In the genomic region with DNA sequence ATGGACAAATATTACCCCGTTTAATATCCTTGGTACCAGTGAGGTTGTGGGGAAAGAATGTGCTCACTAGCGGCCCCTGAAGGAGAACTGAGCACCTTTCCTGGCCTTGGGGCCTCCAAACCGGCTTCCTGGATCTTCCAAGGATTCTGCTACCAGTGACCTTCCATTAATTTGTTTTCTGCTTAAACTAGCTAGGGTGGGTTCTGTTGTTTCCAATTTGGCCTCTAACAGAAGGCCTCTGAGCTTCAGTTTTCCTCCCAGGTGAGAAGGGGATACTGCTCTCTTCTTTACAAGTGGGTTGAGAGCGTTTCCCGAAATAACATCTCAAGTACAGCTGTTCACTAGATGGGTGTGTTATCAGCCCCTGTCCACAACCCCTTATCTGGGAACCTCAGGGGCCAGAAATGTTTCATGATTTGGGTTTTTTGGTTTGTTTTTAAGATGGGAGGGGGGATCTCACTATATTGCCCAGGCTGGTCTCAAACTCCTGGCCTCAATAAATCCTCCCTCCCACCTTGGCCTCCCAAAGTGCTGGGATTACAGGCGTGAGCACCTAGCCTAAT, we compare ENCODE assay signal across 15 cellular contexts. TPM values are rescaled to one million over a fixed set of nuclear protein-coding genes. Genes with fewer than 3 reads are reported as not detected.
DNase-seq lines count a peak whose midpoint lies in the region; ATAC-seq and TF ChIP-seq lines count a peak whose summit lies in the region.
"Had no signal": no experiment of that assay in that cellular context is flagged by ENCODE, and none has a peak within 500 bp of the region (broad histone marks: within the 10 kb centered on the region; RNA-seq: fewer than 3 reads in every experiment).

No MANE protein-coding gene starts in this region.

- CTCF ChIA-PET in activated CD8-positive, alpha-beta T cell treated with anti-CD3 and anti-CD28 coated beads for 36 hours (lab: Charles Lee) = interaction anchor here (0.8 to 3.0 kb wide), 7 partner anchors 8 to 58 kb away, joined by 3 to 29 read pairs (median 6); no protein-coding TSS in a partner anchor
- CTCF ChIA-PET in activated CD8-positive, alpha-beta T cell treated with anti-CD3 and anti-CD28 coated beads, Interleukin-2, amount 10 ng/mL, durations not matched to agents 7 days and 5 days (lab: Charles Lee) = interaction anchor here (0.8 to 3.5 kb wide), 3 partner anchors 13 to 62 kb away, joined by 3 to 36 read pairs (median 3); partner anchors contain the start of gene IFNAR1
- CTCF ChIA-PET in SK-N-SH (lab: Yijun Ruan, JAX) = interaction anchor here (1.1 to 2.8 kb wide), 7 partner anchors 10 to 190 kb away, joined by 3 to 11 read pairs (median 4); no protein-coding TSS in a partner anchor

- POLR2A ChIA-PET in activated CD8-positive, alpha-beta T cell treated with anti-CD3 and anti-CD28 coated beads for 36 hours (lab: Charles Lee) = interaction anchor here (1.3 to 2.4 kb wide), 3 partner anchors 10 to 94 kb away, joined by 4 to 10 read pairs (median 5); partner anchors contain the start of gene TMEM50B
- POLR2A ChIA-PET in activated CD8-positive, alpha-beta T cell treated with anti-CD3 and anti-CD28 coated beads, Interleukin-2, amount 10 ng/mL, durations not matched to agents 7 days and 5 days (lab: Charles Lee) = interaction anchor here (1.5 kb wide), 1 partner anchor 9 kb away, joined by 4 read pairs; no protein-coding TSS in a partner anchor
- POLR2A ChIA-PET in SK-N-SH (lab: Yijun Ruan, JAX) = no interaction called here

- TF ChIP-seq RAD21 in SK-N-SH (IDR thresholded peaks at IDR 0.05; ENCODE audit: low read length) = no peak

- H2AFZ ChIP-seq in SK-N-SH (ENCODE audit: low read depth) = no peak overlapping the region; the same call in 1 of the 2 replicates

- peaks cover 40% of the 10 kb centered on the region for H3K4me1 Mint-ChIP-seq in activated CD8-positive, alpha-beta T cell treated with anti-CD3 and anti-CD28 coated beads for 36 hours (ENCODE audit: low read depth)
- peaks cover 47% of the 10 kb centered on the region for H3K4me1 Mint-ChIP-seq in activated CD8-positive, alpha-beta T cell treated with anti-CD3 and anti-CD28 coated beads, Interleukin-2, amount 10 ng/mL, durations not matched to agents 7 days and 5 days (ENCODE audit: low read depth)
- peaks cover 5% of the 10 kb centered on the region for H3K4me1 Mint-ChIP-seq in type B pancreatic cell (ENCODE audit: unreplicated experiment)

- no peaks in the 10 kb centered on the region for H3K36me3 ChIP-seq in SK-N-SH (replicated peaks in 1 of 2; ENCODE audit: control insufficient read depth in 1 of 2, insufficient read depth in 2 of 2, low read length in 1 of 2)
- H3K36me3 ChIP-seq: esophagus squamous epithelium, SJSA1 had no signal

- peaks cover 9% of the 10 kb centered on the region for H3F3A ChIP-seq in SK-N-SH (replicated peaks; ENCODE audit: insufficient read depth)

- no peaks in the 10 kb centered on the region for H3K36me3 Mint-ChIP-seq in activated CD8-positive, alpha-beta T cell treated with anti-CD3 and anti-CD28 coated beads for 36 hours (ENCODE audit: low read depth)
- no peaks in the 10 kb centered on the region for H3K36me3 Mint-ChIP-seq in activated CD8-positive, alpha-beta T cell treated with anti-CD3 and anti-CD28 coated beads, Interleukin-2, amount 10 ng/mL, durations not matched to agents 7 days and 5 days (ENCODE audit: low read depth)
- no peaks in the 10 kb centered on the region for H3K36me3 Mint-ChIP-seq in type B pancreatic cell
- H3K36me3 Mint-ChIP-seq: immature natural killer cell had no signal

- no peak overlapping the region for H3K27ac Mint-ChIP-seq in activated CD8-positive, alpha-beta T cell treated with anti-CD3 and anti-CD28 coated beads for 36 hours
- H3K27ac Mint-ChIP-seq in activated CD8-positive, alpha-beta T cell treated with anti-CD3 and anti-CD28 coated beads, Interleukin-2, amount 10 ng/mL, durations not matched to agents 7 days and 5 days = no peak overlapping the region
- no peak overlapping the region for H3K27ac Mint-ChIP-seq in type B pancreatic cell
- H3K27ac Mint-ChIP-seq: activated T-helper 17 cell treated with anti-CD3 and anti-CD28 coated beads, Interleukin-2, amount 50 U/mL, for 72 hours had no signal

- no peaks in the 10 kb centered on the region for H3K9me2 ChIP-seq in SK-N-SH

- no peak overlapping the region for H3K27ac ChIP-seq in SK-N-SH (ENCODE audit: low read depth in 2 of 2, low read length in 1 of 2)
- H3K27ac ChIP-seq: esophagus squamous epithelium, SJSA1 had no signal

- H3K27me3 ChIP-seq in SK-N-SH (ENCODE audit: insufficient read depth) = no peaks in the 10 kb centered on the region
- H3K27me3 ChIP-seq: esophagus squamous epithelium, SJSA1 had no signal

- no peak overlapping the region for H3K4me3 ChIP-seq in SK-N-SH (ENCODE audit: low read depth in 2 of 2, low read length in 1 of 2)
- H3K4me3 ChIP-seq: esophagus squamous epithelium, SJSA1 had no signal

- H3K9me3 Mint-ChIP-seq in activated CD8-positive, alpha-beta T cell treated with anti-CD3 and anti-CD28 coated beads for 36 hours = no peaks in the 10 kb centered on the region
- H3K9me3 Mint-ChIP-seq in activated CD8-positive, alpha-beta T cell treated with anti-CD3 and anti-CD28 coated beads, Interleukin-2, amount 10 ng/mL, durations not matched to agents 7 days and 5 days (ENCODE audit: insufficient read depth) = no peaks in the 10 kb centered on the region
- H3K9me3 Mint-ChIP-seq in type B pancreatic cell = no peaks in the 10 kb centered on the region
- H3K9me3 Mint-ChIP-seq: activated T-helper 17 cell treated with anti-CD3 and anti-CD28 coated beads, Interleukin-2, amount 50 U/mL, for 72 hours had no signal

- no peak overlapping the region for H3K4me3 Mint-ChIP-seq in activated CD8-positive, alpha-beta T cell treated with anti-CD3 and anti-CD28 coated beads for 36 hours
- no peak overlapping the region for H3K4me3 Mint-ChIP-seq in activated CD8-positive, alpha-beta T cell treated with anti-CD3 and anti-CD28 coated beads, Interleukin-2, amount 10 ng/mL, durations not matched to agents 7 days and 5 days
- H3K4me3 Mint-ChIP-seq in type B pancreatic cell = no peak overlapping the region
- H3K4me3 Mint-ChIP-seq: activated T-helper 17 cell treated with anti-CD3 and anti-CD28 coated beads, Interleukin-2, amount 50 U/mL, for 72 hours had no signal

- H3K79me2 ChIP-seq in SK-N-SH (ENCODE audit: insufficient read depth) = no peaks in the 10 kb centered on the region

- H3K9me3 ChIP-seq in SK-N-SH = no peaks in the 10 kb centered on the region
- H3K9me3 ChIP-seq: esophagus squamous epithelium, SJSA1 had no signal

- intact Hi-C loops in activated CD8-positive, alpha-beta T cell treated with anti-CD3 and anti-CD28 coated beads for 36 hours (cut with micrococcal nuclease) = no loop called here

- H3K4me1 ChIP-seq in SK-N-SH (ENCODE audit: control insufficient read depth in 1 of 2, insufficient read depth in 2 of 2, low read depth in 1 of 2, low read length in 1 of 2) = peaks cover 0 to 8% of the 10 kb centered on the region in 2 experiments; a peak in 2 of 4 replicates

- TF ChIP-seq CTCF in activated CD8-positive, alpha-beta T cell treated with anti-CD3 and anti-CD28 coated beads for 36 hours (IDR thresholded peaks at IDR 0.05) = peak; percentile 23
- TF ChIP-seq CTCF in SK-N-SH (IDR thresholded peaks at IDR 0.05) (peak; percentile 42), type B pancreatic cell (conservative IDR thresholded peaks at IDR 0.05) (peak; percentile 52)

- no peak for ATAC-seq in activated CD8-positive, alpha-beta T cell treated with anti-CD3 and anti-CD28 coated beads for 36 hours
- no peak for ATAC-seq in activated CD8-positive, alpha-beta T cell treated with anti-CD3 and anti-CD28 coated beads, Interleukin-2, amount 10 ng/mL, durations not matched to agents 7 days and 5 days
- ATAC-seq in HG03095 (IDR thresholded peaks at IDR 0.05; ENCODE audit: unreplicated experiment) (no peak), GM21360 (IDR thresholded peaks at IDR 0.05; ENCODE audit: unreplicated experiment) (no peak)
- ATAC-seq: activated T-helper 17 cell treated with anti-CD3 and anti-CD28 coated beads, Interleukin-2, amount 50 U/mL, for 72 hours had no signal

- no peak for TF ChIP-seq EP300 in SK-N-SH (IDR thresholded peaks at IDR 0.05; ENCODE audit: borderline replicate concordance in 1 of 2, low read depth in 1 of 2, low read length in 1 of 2)

- no peak for TF ChIP-seq POLR2A in erythroblast (IDR thresholded peaks at IDR 0.05; ENCODE audit: low read length)

- no peak for DNase-seq in activated CD8-positive, alpha-beta T cell treated with anti-CD3 and anti-CD28 coated beads for 36 hours
- DNase-seq in activated CD8-positive, alpha-beta T cell treated with anti-CD3 and anti-CD28 coated beads, Interleukin-2, amount 10 ng/mL, durations not matched to agents 7 days and 5 days = no peak
- no peak for DNase-seq in SK-N-SH
- peak; percentile 58 to 79 for DNase-seq in erythroblast (lab: John Stamatoyannopoulos, UW)
- no peak for DNase-seq in type B pancreatic cell (ENCODE audit: extremely low spot score, unreplicated experiment)
- DNase-seq in NCI-H2227 (lab: John Stamatoyannopoulos, UW; ENCODE audit: unreplicated experiment) = no peak
- DNase-seq: activated CD4-positive, alpha-beta T cell treated with anti-CD3 and anti-CD28 coated beads for 48 hours; esophagus squamous epithelium; immature natural killer cell; NCI-H1417; NCI-H69 had no signal

- WGBS in SK-N-SH (ENCODE audit: low lambda C conversion rate) = 86% methylated on average over 6 of the region's 6 CpGs

- no peak overlapping the region for H3K9ac ChIP-seq in SK-N-SH

- peaks cover 21% of the 10 kb centered on the region for H3K27me3 Mint-ChIP-seq in activated CD8-positive, alpha-beta T cell treated with anti-CD3 and anti-CD28 coated beads for 36 hours
- peaks cover 30% of the 10 kb centered on the region for H3K27me3 Mint-ChIP-seq in activated CD8-positive, alpha-beta T cell treated with anti-CD3 and anti-CD28 coated beads, Interleukin-2, amount 10 ng/mL, durations not matched to agents 7 days and 5 days (ENCODE audit: low read depth)
- H3K27me3 Mint-ChIP-seq in type B pancreatic cell = no peaks in the 10 kb centered on the region

- H3K4me2 ChIP-seq in SK-N-SH = no peak overlapping the region

- H4K20me1 ChIP-seq in SK-N-SH (ENCODE audit: insufficient read depth) = no peaks in the 10 kb centered on the region

TF ChIP-seq in SK-N-SH, 30 proteins besides CTCF, POLR2A, EP300 and RAD21 (continues in another document):
- no peak for TF ChIP-seq FOXM1 (IDR thresholded peaks at IDR 0.05; ENCODE audit: low read depth)
- no peak for TF ChIP-seq FOXJ3 (CRISPR knock-in tag; IDR thresholded peaks at IDR 0.05)
- no peak for TF ChIP-seq SIN3A (IDR thresholded peaks at IDR 0.05; ENCODE audit: borderline replicate concordance, low read depth, low read length)
- TF ChIP-seq FOSL2 (IDR thresholded peaks at IDR 0.05; ENCODE audit: borderline replicate concordance, low read depth) = no peak
- TF ChIP-seq NRF1 (IDR thresholded peaks at IDR 0.05; ENCODE audit: low read depth, low read length) = no peak

RNA-seq across cellular contexts. Expression of gene IFNGR2, which starts 16.9 kb away (rescaled TPM):
- 1 to 10 TPM; 7.8 to 9.8 TPM for total RNA-seq in activated CD8-positive, alpha-beta T cell treated with anti-CD3 and anti-CD28 coated beads for 36 hours
- total RNA-seq in activated CD8-positive, alpha-beta T cell treated with anti-CD3 and anti-CD28 coated beads, Interleukin-2, amount 10 ng/mL, durations not matched to agents 7 days and 5 days = 1 to 10 TPM; 6.5 to 8.2 TPM
- polyA plus RNA-seq in SK-N-SH (2012; rRNA removed) = 92.4 and 126 TPM in 2 replicates
- 112 and 115 TPM in 2 replicates for polyA plus RNA-seq in SK-N-SH (2012; cell fraction: cytosol; rRNA removed)
- polyA plus RNA-seq in SK-N-SH (2012; cell fraction: nucleus; rRNA removed) = 30.8 and 42.8 TPM in 2 replicates
- total RNA-seq in type B pancreatic cell (ENCODE audit: low replicate concordance) = 39.0 and 40.4 TPM in 2 replicates

Comparison
In these comparisons a context has a peak if more than half of its experiments do, and no peak if none do; other contexts are left out.
1. DNase-seq: peak in erythroblast (2 of 2); none in activated CD8-positive, alpha-beta T cell treated with anti-CD3 and anti-CD28 coated beads for 36 hours (single experiment), activated CD8-positive, alpha-beta T cell treated with anti-CD3 and anti-CD28 coated beads, Interleukin-2, amount 10 ng/mL, durations not matched to agents 7 days and 5 days (single experiment), SK-N-SH (single experiment), type B pancreatic cell (single experiment) and NCI-H2227 (single experiment).
2. Peak in every context shown above with its lines, with median percentiles within 50 percentile points of each other: CTCF ChIP-seq.